ENCODE assay signal across 8 cellular contexts in genomic region chr4:183659919-183660318, GRCh38. TPM values are rescaled to one million over a fixed set of nuclear protein-coding genes. Genes with fewer than 3 reads are reported as not detected.
DNase-seq lines count a peak whose midpoint lies in the region; ATAC-seq, FAIRE-seq and TF ChIP-seq lines count a peak whose summit lies in the region.

No MANE protein-coding gene starts in this region.

- peaks cover 26% of the 10 kb centered on the region for H3K36me3 ChIP-seq in RWPE2 (ENCODE audit: low read depth)
- H3K36me3 ChIP-seq in sigmoid colon: peaks cover 0 to 24% (median 0%) of the 10 kb centered on the region in 4 donors

- H3K4me3 ChIP-seq in RWPE2 (ENCODE audit: severe bottlenecking) (peak overlapping the region; percentile 88), fibroblast of pulmonary artery (replicated peaks; ENCODE audit: low read depth, low read length) (peak overlapping the region; percentile 91), sigmoid colon (peak overlapping the region; percentile 71 to 96 (median 93))

- H3K9me3 ChIP-seq in RWPE2 (ENCODE audit: severe bottlenecking) (no peaks in the 10 kb centered on the region), sigmoid colon (no peaks in the 10 kb centered on the region)

- ATAC-seq in RWPE2 (ENCODE audit: low read depth): no peak
- ATAC-seq in HG02571 (IDR thresholded peaks at IDR 0.05; ENCODE audit: unreplicated experiment): no peak

- TF ChIP-seq CTCF in RWPE2 (IDR thresholded peaks at IDR 0.05; ENCODE audit: poor library complexity, severe bottlenecking) (no peak), fibroblast of pulmonary artery (IDR thresholded peaks at IDR 0.05; ENCODE audit: low read length, missing control alignments) (no peak), sigmoid colon (IDR thresholded peaks at IDR 0.05) (no peak), D721Med (IDR thresholded peaks at IDR 0.05; ENCODE audit: insufficient read depth, missing control alignments) (no peak)

- FAIRE-seq in D721Med (lab: Jason Lieb, UNC): no peak

- intact Hi-C loops in sigmoid colon (cut with DNase I): loop anchor here (1.0 to 2.0 kb wide), 2 partner anchors 156 to 215 kb away; partner anchors contain the start of gene CDKN2AIP

- H3K27me3 ChIP-seq in RWPE2 (ENCODE audit: insufficient read depth, poor library complexity, severe bottlenecking) (no peaks in the 10 kb centered on the region), sigmoid colon (no peaks in the 10 kb centered on the region)

- no peak for TF ChIP-seq EP300 in sigmoid colon (IDR thresholded peaks at IDR 0.05)

- H3K4me1 ChIP-seq in RWPE2 (ENCODE audit: insufficient read depth, poor library complexity, severe bottlenecking) (peaks cover 13% of the 10 kb centered on the region), sigmoid colon (peaks cover 0 to 29% (median 26%) of the 10 kb centered on the region in 4 donors)

- WGBS in sigmoid colon, 2 donors: 4 to 9% methylated on average over 10 of the region's 10 CpGs

- no peak for TF ChIP-seq POLR2A in sigmoid colon (IDR thresholded peaks at IDR 0.05)

- H3K27ac ChIP-seq in RWPE2 (ENCODE audit: poor library complexity, severe bottlenecking): peak overlapping the region; percentile 43
- peak overlapping the region; percentile 90 to 96 (median 94) for H3K27ac ChIP-seq in sigmoid colon

- DNase-seq in DMS53 (lab: John Stamatoyannopoulos, UW) (peak; percentile 23), DMS53 treated with DMSO at 0.1 percent for 48 hours (lab: John Stamatoyannopoulos, UW; ENCODE audit: unreplicated experiment) (no peak), RWPE2 (ENCODE audit: low spot score) (no peak), fibroblast of pulmonary artery (ENCODE audit: low read depth) (no peak), sigmoid colon (no peak), D721Med (ENCODE audit: insufficient read length, low spot score) (no peak), SK-N-DZ (ENCODE audit: low spot score) (no peak)

RNA-seq across cellular contexts. Expression of gene TRAPPC11, which starts 0.8 kb away (rescaled TPM):
- total RNA-seq in sigmoid colon: 10 to 100 TPM; 32.1 to 58.2 (median 39.9) TPM
- 10 to 100 TPM; 11.4 to 14.9 (median 14.8) TPM for polyA plus RNA-seq in sigmoid colon
- polyA plus RNA-seq in SK-N-DZ (2014; cell fraction: cytosol; rRNA removed): 22.5 and 26.3 TPM in 2 replicates
- 27.8 and 31.4 TPM in 2 replicates for polyA plus RNA-seq in SK-N-DZ (2014; cell fraction: nucleus; rRNA removed)

RNA-seq across cellular contexts. Expression of gene RWDD4, which starts 0.9 kb away (rescaled TPM):
- 10 to 100 TPM; 18.0 to 28.5 (median 21.7) TPM for total RNA-seq in sigmoid colon
- 10 to 100 TPM; 12.9 to 18.0 (median 16.2) TPM for polyA plus RNA-seq in sigmoid colon
- 35.3 and 38.5 TPM in 2 replicates for polyA plus RNA-seq in SK-N-DZ (2014; cell fraction: cytosol; rRNA removed)
- 22.3 and 22.5 TPM in 2 replicates for polyA plus RNA-seq in SK-N-DZ (2014; cell fraction: nucleus; rRNA removed)
